ENCODE assay signal across 8 cellular contexts in genomic region chr2:69829243-69830044, GRCh38. TPM values are rescaled to one million over a fixed set of nuclear protein-coding genes. Genes with fewer than 3 reads are reported as not detected.
A peak's percentile ranks its signal among the peaks of the same experiment; 100 is the strongest.
DNase-seq lines count a peak whose midpoint lies in the region; ATAC-seq, FAIRE-seq and TF ChIP-seq lines count a peak whose summit lies in the region.

TSS of gene GMCL1 (plus strand) at chr2:69829660. CDS start at chr2:69829893, 233 bp downstream.

- FAIRE-seq in endothelial cell of umbilical vein (lab: Jason Lieb, UNC): peak; percentile 90

- peak within 1 kb of the TSS; percentile 84 for H3K4me2 ChIP-seq in OCI-LY1 (ENCODE audit: low read length)
- peak within 1 kb of the TSS; percentile 79 for H3K4me2 ChIP-seq in endothelial cell of umbilical vein (ENCODE audit: insufficient read depth, low read length)

- H3K9me2 ChIP-seq in OCI-LY1 (ENCODE audit: low read depth, low read length): no peaks in the 10 kb centered on the region

- H3K9me1 ChIP-seq in endothelial cell of umbilical vein (replicated peaks; ENCODE audit: control insufficient read depth, extremely low read depth, insufficient read depth, low read length): no peaks in the 10 kb centered on the region

- H2AFZ ChIP-seq in OCI-LY1 (ENCODE audit: low read length) (peak within 1 kb of the TSS; percentile 69; the same call in 1 of the 2 replicates), endothelial cell of umbilical vein (ENCODE audit: low read depth, low read length) (peak within 1 kb of the TSS; percentile 70)

- POLR2A ChIA-PET in endothelial cell of umbilical vein (lab: Charles Lee): no interaction called here

- peak; percentile 89 for ATAC-seq in GM21526 (IDR thresholded peaks at IDR 0.05; ENCODE audit: low FRiP score, unreplicated experiment)

- CTCF ChIA-PET in endothelial cell of umbilical vein (lab: Charles Lee): interaction anchor here (1.0 to 5.3 kb wide), 5 partner anchors 12 to 241 kb away, joined by 3 to 70 read pairs (median 4); no protein-coding TSS in a partner anchor

- H3K4me3 ChIP-seq in OCI-LY1 (ENCODE audit: low read depth, low read length, poor library complexity, severe bottlenecking): peak within 1 kb of the TSS; percentile 83
- H3K4me3 ChIP-seq in endothelial cell of umbilical vein (replicated peaks in 1 of 3; ENCODE audit: insufficient read depth in 1 of 3, low read depth in 1 of 3, low read length in 3 of 3): peak within 1 kb of the TSS; percentile 43 to 70 (median 66)

- H3F3A ChIP-seq in OCI-LY1 (ENCODE audit: insufficient read depth, low read length): no peaks in the 10 kb centered on the region

- BruUV-seq in endothelial cell of umbilical vein (replicated peaks; lab: Mats Ljungman, UMichigan): no TSS peak

- intact Hi-C loops in endothelial cell of umbilical vein (cut with micrococcal nuclease): no loop called here

- no peaks in the 10 kb centered on the region for H3K9me3 ChIP-seq in OCI-LY1 (ENCODE audit: low read length)
- no peaks in the 10 kb centered on the region for H3K9me3 ChIP-seq in endothelial cell of umbilical vein (replicated peaks; ENCODE audit: control insufficient read depth, insufficient read depth, low read length)

- TF ChIP-seq POLR2A in endothelial cell of umbilical vein (IDR thresholded peaks at IDR 0.05; ENCODE audit: low read depth, low read length): peak; percentile 90

- TF ChIP-seq CTCF in OCI-LY1 (IDR thresholded peaks at IDR 0.05; ENCODE audit: low read length) (no peak), endothelial cell of umbilical vein (IDR thresholded peaks at IDR 0.05; ENCODE audit: extremely low read depth in 1 of 2, insufficient read depth in 1 of 2, low read depth in 1 of 2, low read length in 2 of 2) (no peak)

- H3K27me3 ChIP-seq in OCI-LY1 (ENCODE audit: insufficient read depth, low read length) (no peaks in the 10 kb centered on the region), endothelial cell of umbilical vein (ENCODE audit: control insufficient read depth in 2 of 2, insufficient read depth in 2 of 2, low read length in 2 of 2) (no peaks in the 10 kb centered on the region)

- H3K79me2 ChIP-seq in OCI-LY1 (ENCODE audit: insufficient read depth, low read length): peaks cover 21% of the 10 kb centered on the region
- peaks cover 25% of the 10 kb centered on the region for H3K79me2 ChIP-seq in endothelial cell of umbilical vein (ENCODE audit: control insufficient read depth, insufficient read depth, low read length)

- H3K27ac ChIP-seq in OCI-LY1 (ENCODE audit: low read depth, low read length, poor library complexity, severe bottlenecking) (peak within 1 kb of the TSS; percentile 72), endothelial cell of umbilical vein (ENCODE audit: insufficient read depth, low read depth, low read length) (peak within 1 kb of the TSS; percentile 81)

- DNase-seq in DMS 273 (lab: John Stamatoyannopoulos, UW; ENCODE audit: unreplicated experiment) (peak; percentile 99), HuH-7 (ENCODE audit: low spot score) (peak; percentile 85), endothelial cell of umbilical vein (ENCODE audit: low read depth, low spot score) (peak; percentile 98), midbrain (lab: John Stamatoyannopoulos, UW) (peak; percentile 96)
- peak; percentile 98 for DNase-seq in activated CD8-positive, alpha-beta memory T cell treated with anti-CD3 and anti-CD28 coated beads, Interleukin-2, amount 50 U/mL, for 4 hours
- DNase-seq in stimulated activated CD8-positive, alpha-beta memory T cell treated with anti-CD3 and anti-CD28 coated beads, Interleukin-15, amount 100 ng/mL, for 48 hours (ENCODE audit: low read depth in 2 of 2): peak; percentile 97

- dilution Hi-C loops in endothelial cell of umbilical vein (cut with MboI; ENCODE audit: extremely low pct_ligation_motif_present, low sequenced_read_pairs): no loop called here

- peak within 1 kb of the TSS; percentile 74 for H3K9ac ChIP-seq in OCI-LY1 (ENCODE audit: low read length)
- H3K9ac ChIP-seq in endothelial cell of umbilical vein (replicated peaks; ENCODE audit: extremely low read depth, insufficient read depth, low read length): peak within 1 kb of the TSS; percentile 84

- H4K20me1 ChIP-seq in OCI-LY1 (ENCODE audit: insufficient read depth, low read length) (no peaks in the 10 kb centered on the region), endothelial cell of umbilical vein (replicated peaks; ENCODE audit: control insufficient read depth, extremely low read depth, insufficient read depth, low read length) (no peaks in the 10 kb centered on the region)

- H3K4me1 ChIP-seq in OCI-LY1 (ENCODE audit: insufficient read depth, low read length, severe bottlenecking) (peaks cover 41% of the 10 kb centered on the region), endothelial cell of umbilical vein (ENCODE audit: control insufficient read depth, extremely low read depth, insufficient read depth, low read length) (peaks cover 7% of the 10 kb centered on the region)

- H3K36me3 ChIP-seq in OCI-LY1 (ENCODE audit: insufficient read depth, low read length) (peaks cover 17% of the 10 kb centered on the region; the same call in 1 of the 2 replicates), endothelial cell of umbilical vein (ENCODE audit: control insufficient read depth in 2 of 2, extremely low read depth in 1 of 2, insufficient read depth in 2 of 2, low read length in 2 of 2) (no peaks in the 10 kb centered on the region)

TF ChIP-seq in endothelial cell of umbilical vein, 7 proteins besides CTCF, POLR2A, EP300 and RAD21:
- TF ChIP-seq EZH2 (IDR thresholded peaks at IDR 0.05; ENCODE audit: borderline replicate concordance, low read depth, low read length, severe bottlenecking) (no peak), POLR2AphosphoS5 (IDR thresholded peaks at IDR 0.05; ENCODE audit: insufficient read depth, low read depth, low read length) (peak; percentile 93), FOS (IDR thresholded peaks at IDR 0.05; ENCODE audit: borderline replicate concordance, insufficient read depth, low read length) (peak; percentile 9), GATA2 (IDR thresholded peaks at IDR 0.05; ENCODE audit: insufficient read depth, insufficient read length, low read depth, low read length) (no peak), MYC (IDR thresholded peaks at IDR 0.05; ENCODE audit: low read depth, low read length) (no peak), MAX (IDR thresholded peaks at IDR 0.05; ENCODE audit: insufficient read depth, insufficient read length) (peak; percentile 84), JUN (IDR thresholded peaks at IDR 0.05; ENCODE audit: borderline replicate concordance, insufficient read depth, insufficient read length, low read depth) (no peak)

RNA-seq across cellular contexts. Expression of gene GMCL1, which starts in this region (rescaled TPM):
- total RNA-seq in endothelial cell of umbilical vein: 13.0 and 14.6 TPM in 2 replicates
- 3.8 and 4.2 TPM in 2 replicates for polyA plus RNA-seq in endothelial cell of umbilical vein
- polyA plus RNA-seq in endothelial cell of umbilical vein (2011; cell fraction: cytosol; rRNA removed): 4.7 and 4.8 TPM in 2 replicates
- 8.2 and 9.3 TPM in 2 replicates for polyA plus RNA-seq in endothelial cell of umbilical vein (2011; cell fraction: nucleus; rRNA removed)
- 7.1 and 8.6 TPM in 2 replicates for polyA plus RNA-seq in endothelial cell of umbilical vein (2012)
- 4.3 and 9.2 TPM in 2 replicates for polyA minus RNA-seq in endothelial cell of umbilical vein
- polyA minus RNA-seq in endothelial cell of umbilical vein (2011; cell fraction: cytosol; rRNA and poly(A)+ RNA removed): 7.6 TPM
- polyA minus RNA-seq in endothelial cell of umbilical vein (2011; cell fraction: nucleus; rRNA and poly(A)+ RNA removed): 6.5 and 7.9 TPM in 2 replicates

Comparison
In these comparisons a context has a peak if more than half of its experiments do, and no peak if none do; other contexts are left out.
1. Peak in every context shown above with its lines: DNase-seq, ATAC-seq, H3K4me3 ChIP-seq and H3K27ac ChIP-seq.